In genomic region chr4:125368684-125369083, GRCh38 we compare ENCODE assay signal across 10 cellular contexts. TPM values are rescaled to one million over a fixed set of nuclear protein-coding genes. Genes with fewer than 3 reads are reported as not detected.
DNase-seq lines count a peak whose midpoint lies in the region; ATAC-seq, FAIRE-seq and TF ChIP-seq lines count a peak whose summit lies in the region.
"Had no signal": no experiment of that assay in that cellular context is flagged by ENCODE, and none has a peak within 500 bp of the region (broad histone marks: within the 10 kb centered on the region; RNA-seq: fewer than 3 reads in every experiment).

No MANE protein-coding gene starts in this region.

- H3K36me3 ChIP-seq in SK-N-SH (replicated peaks in 1 of 2; ENCODE audit: control insufficient read depth in 1 of 2, insufficient read depth in 2 of 2, low read length in 1 of 2): no peaks in the 10 kb centered on the region
- no peaks in the 10 kb centered on the region for H3K36me3 ChIP-seq in gastrocnemius medialis

- no peaks in the 10 kb centered on the region for H4K20me1 ChIP-seq in SK-N-SH (ENCODE audit: insufficient read depth)

- FAIRE-seq in RCC 7860 (lab: Jason Lieb, UNC): no peak
- FAIRE-seq: frontal cortex had no signal

- H3K9ac ChIP-seq in SK-N-SH: peak overlapping the region; percentile 59

- H3K9me2 ChIP-seq in SK-N-SH: no peaks in the 10 kb centered on the region

- H3K79me2 ChIP-seq in SK-N-SH (ENCODE audit: insufficient read depth): peaks cover 28% of the 10 kb centered on the region; the same call in 1 of the 2 replicates

- DNase-seq in COLO829 (ENCODE audit: low spot score): peak; percentile 24
- DNase-seq in SK-N-SH: no peak
- DNase-seq in fibroblast of the conjunctiva (ENCODE audit: low read depth): peak; percentile 92
- no peak for DNase-seq in gastrocnemius medialis
- DNase-seq in GOT3 (lab: John Stamatoyannopoulos, UW): no peak
- DNase-seq in RCC 7860 (ENCODE audit: low spot score): no peak
- DNase-seq in lower leg skin (ENCODE audit: low spot score in 2 of 2): no peak
- DNase-seq: activated T-cell treated with anti-CD3 and anti-CD28 coated beads, Interleukin-2, amount 50 U/mL, for 1 hour had no signal

- H3F3A ChIP-seq in SK-N-SH (replicated peaks; ENCODE audit: insufficient read depth): peaks cover 29% of the 10 kb centered on the region

- H3K27me3 ChIP-seq in SK-N-SH (ENCODE audit: insufficient read depth) (no peaks in the 10 kb centered on the region), gastrocnemius medialis (no peaks in the 10 kb centered on the region)

- intact Hi-C loops in gastrocnemius medialis (cut with DNase I; ENCODE audit: low total_unique reads): no loop called here
- intact Hi-C loops in lower leg skin (cut with DNase I; ENCODE audit: low total_unique reads): no loop called here

- no peak for ATAC-seq in gastrocnemius medialis
- ATAC-seq in GM18519 (IDR thresholded peaks at IDR 0.05; ENCODE audit: low FRiP score, unreplicated experiment): no peak

- peak overlapping the region; percentile 74 to 90 for H3K27ac ChIP-seq in SK-N-SH (ENCODE audit: low read depth in 2 of 2, low read length in 1 of 2)
- peak overlapping the region in 2 of 4 donors; percentile 3 to 26 for H3K27ac ChIP-seq in gastrocnemius medialis

- H3K9me3 ChIP-seq in SK-N-SH: no peaks in the 10 kb centered on the region
- no peaks in the 10 kb centered on the region for H3K9me3 ChIP-seq in gastrocnemius medialis

- CTCF ChIA-PET in SK-N-SH (lab: Yijun Ruan, JAX): no interaction called here

- no peak overlapping the region for H2AFZ ChIP-seq in SK-N-SH (ENCODE audit: low read depth)

- POLR2A ChIA-PET in SK-N-SH (lab: Yijun Ruan, JAX): no interaction called here

- TF ChIP-seq POLR2A in gastrocnemius medialis (IDR thresholded peaks at IDR 0.05): no peak
- no peak for TF ChIP-seq POLR2A in lower leg skin (IDR thresholded peaks at IDR 0.05)

- H3K4me3 ChIP-seq in SK-N-SH (ENCODE audit: low read depth in 2 of 2, low read length in 1 of 2) (peak overlapping the region; percentile 41 to 46), gastrocnemius medialis (peak overlapping the region; percentile 44 to 58 (median 50)), lower leg skin (ENCODE audit: low read depth, poor library complexity, severe bottlenecking) (no peak overlapping the region)

- peak overlapping the region; percentile 51; the same call in 1 of the 2 replicates for H3K4me2 ChIP-seq in SK-N-SH

- no peak for TF ChIP-seq RAD21 in SK-N-SH (IDR thresholded peaks at IDR 0.05; ENCODE audit: low read length)

- in situ Hi-C loops in gastrocnemius medialis (cut with MboI; ENCODE audit: low sequenced_read_pairs in 4 of 4): no loop called here

- TF ChIP-seq CTCF in SK-N-SH (IDR thresholded peaks at IDR 0.05) (no peak), gastrocnemius medialis (IDR thresholded peaks at IDR 0.05 in 4 of 5, conservative IDR thresholded peaks at IDR 0.05 in 1 of 5) (no peak), lower leg skin (IDR thresholded peaks at IDR 0.05) (no peak)

- H3K4me1 ChIP-seq in SK-N-SH (ENCODE audit: control insufficient read depth in 1 of 2, insufficient read depth in 2 of 2, low read depth in 1 of 2, low read length in 1 of 2) (peaks cover 0 to 7% of the 10 kb centered on the region in 2 experiments; a peak in 2 of 4 replicates), gastrocnemius medialis (peaks cover 6 to 8% of the 10 kb centered on the region in 2 donors)

- peak in 1 of 2 experiments; percentile 32; a peak in 1 of 4 replicates for TF ChIP-seq EP300 in SK-N-SH (IDR thresholded peaks at IDR 0.05; ENCODE audit: borderline replicate concordance in 1 of 2, low read depth in 1 of 2, low read length in 1 of 2)

- 5% methylated on average over 3 of the region's 3 CpGs for WGBS in SK-N-SH (ENCODE audit: low lambda C conversion rate)
- 10 to 11% methylated on average over 3 of the region's 3 CpGs for WGBS in lower leg skin, 2 donors

TF ChIP-seq in SK-N-SH, 30 proteins besides CTCF, POLR2A, EP300 and RAD21 (continues in another document):
- TF ChIP-seq RFX5 (IDR thresholded peaks at IDR 0.05; ENCODE audit: low read length): no peak
- no peak for TF ChIP-seq TAF1 (IDR thresholded peaks at IDR 0.05; ENCODE audit: borderline replicate concordance, low read depth, low read length)
- TF ChIP-seq GABPA (IDR thresholded peaks at IDR 0.05; ENCODE audit: low read depth): no peak
- no peak for TF ChIP-seq RCOR1 (IDR thresholded peaks at IDR 0.05; ENCODE audit: low read length)
- 0 out of 2 replicates have a peak, but pooled peaks have one; percentile 19 for TF ChIP-seq FOXM1 (IDR thresholded peaks at IDR 0.05; ENCODE audit: low read depth)
- no peak for TF ChIP-seq USF2 (IDR thresholded peaks at IDR 0.05; ENCODE audit: borderline replicate concordance, low read depth, low read length)
- no peak for TF ChIP-seq FOXJ3 (CRISPR knock-in tag; IDR thresholded peaks at IDR 0.05)
- no peak for TF ChIP-seq USF1 (IDR thresholded peaks at IDR 0.05; ENCODE audit: borderline replicate concordance, low read depth)
- TF ChIP-seq, protein P1, sequence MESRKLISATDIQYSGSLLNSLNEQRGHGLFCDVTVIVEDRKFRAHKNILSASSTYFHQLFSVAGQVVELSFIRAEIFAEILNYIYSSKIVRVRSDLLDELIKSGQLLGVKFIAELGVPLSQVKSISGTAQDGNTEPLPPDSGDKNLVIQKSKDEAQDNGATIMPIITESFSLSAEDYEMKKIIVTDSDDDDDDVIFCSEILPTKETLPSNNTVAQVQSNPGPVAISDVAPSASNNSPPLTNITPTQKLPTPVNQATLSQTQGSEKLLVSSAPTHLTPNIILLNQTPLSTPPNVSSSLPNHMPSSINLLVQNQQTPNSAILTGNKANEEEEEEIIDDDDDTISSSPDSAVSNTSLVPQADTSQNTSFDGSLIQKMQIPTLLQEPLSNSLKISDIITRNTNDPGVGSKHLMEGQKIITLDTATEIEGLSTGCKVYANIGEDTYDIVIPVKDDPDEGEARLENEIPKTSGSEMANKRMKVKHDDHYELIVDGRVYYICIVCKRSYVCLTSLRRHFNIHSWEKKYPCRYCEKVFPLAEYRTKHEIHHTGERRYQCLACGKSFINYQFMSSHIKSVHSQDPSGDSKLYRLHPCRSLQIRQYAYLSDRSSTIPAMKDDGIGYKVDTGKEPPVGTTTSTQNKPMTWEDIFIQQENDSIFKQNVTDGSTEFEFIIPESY (IDR thresholded peaks at IDR 0.05; ENCODE audit: borderline replicate concordance, low read depth): no peak
- no peak for TF ChIP-seq YY1 (IDR thresholded peaks at IDR 0.05; ENCODE audit: low read depth)
- TF ChIP-seq, protein P2, sequence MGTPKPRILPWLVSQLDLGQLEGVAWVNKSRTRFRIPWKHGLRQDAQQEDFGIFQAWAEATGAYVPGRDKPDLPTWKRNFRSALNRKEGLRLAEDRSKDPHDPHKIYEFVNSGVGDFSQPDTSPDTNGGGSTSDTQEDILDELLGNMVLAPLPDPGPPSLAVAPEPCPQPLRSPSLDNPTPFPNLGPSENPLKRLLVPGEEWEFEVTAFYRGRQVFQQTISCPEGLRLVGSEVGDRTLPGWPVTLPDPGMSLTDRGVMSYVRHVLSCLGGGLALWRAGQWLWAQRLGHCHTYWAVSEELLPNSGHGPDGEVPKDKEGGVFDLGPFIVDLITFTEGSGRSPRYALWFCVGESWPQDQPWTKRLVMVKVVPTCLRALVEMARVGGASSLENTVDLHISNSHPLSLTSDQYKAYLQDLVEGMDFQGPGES (IDR thresholded peaks at IDR 0.05; ENCODE audit: low read depth, low read length): no peak
- TF ChIP-seq POLR2AphosphoS5 (IDR thresholded peaks at IDR 0.05; ENCODE audit: low read depth, low read length): peak; percentile 34; the same call in 1 of the 2 replicates
- TF ChIP-seq SIN3A (IDR thresholded peaks at IDR 0.05; ENCODE audit: borderline replicate concordance, low read depth, low read length): no peak
- no peak for TF ChIP-seq EZH2phosphoT487 (IDR thresholded peaks at IDR 0.05; ENCODE audit: borderline replicate concordance, low read depth)
- no peak for TF ChIP-seq NRF1 (IDR thresholded peaks at IDR 0.05; ENCODE audit: low read depth, low read length)
- TF ChIP-seq TCF12 (IDR thresholded peaks at IDR 0.05): no peak; the same call in 1 of the 2 replicates
- TF ChIP-seq FOSL2 (IDR thresholded peaks at IDR 0.05; ENCODE audit: borderline replicate concordance, low read depth): peak; percentile 56; the same call in 1 of the 2 replicates
- TF ChIP-seq MEF2A (IDR thresholded peaks at IDR 0.05; ENCODE audit: borderline replicate concordance, low read depth): no peak
- TF ChIP-seq CHD2 (IDR thresholded peaks at IDR 0.05; ENCODE audit: low read length, partially characterized antibody): no peak
- no peak for TF ChIP-seq GATA2 (CRISPR knock-in tag; IDR thresholded peaks at IDR 0.05)
- TF ChIP-seq TEAD4 (IDR thresholded peaks at IDR 0.05; ENCODE audit: borderline replicate concordance, insufficient read depth): no peak; the same call in 1 of the 2 replicates

RNA-seq across cellular contexts. Expression of gene FAT4, which starts 53.9 kb away (rescaled TPM):
- polyA plus RNA-seq in SK-N-SH (2012; rRNA removed): 6.6 and 8.7 TPM in 2 replicates
- 7.7 and 8.7 TPM in 2 replicates for polyA plus RNA-seq in SK-N-SH (2012; cell fraction: cytosol; rRNA removed)
- 7.6 and 13.7 TPM in 2 replicates for polyA plus RNA-seq in SK-N-SH (2012; cell fraction: nucleus; rRNA removed)
- total RNA-seq in gastrocnemius medialis (1 to 10 TPM; 3.4 to 5.3 (median 3.9) TPM), lower leg skin (1 to 10 TPM; 1.8 to 8.6 (median 2.8) TPM)

Comparison
In these comparisons a context has a peak if more than half of its experiments do, and no peak if none do; other contexts are left out.
1. DNase-seq: peak in COLO829 (single experiment) and fibroblast of the conjunctiva (single experiment); none in SK-N-SH (single experiment), gastrocnemius medialis (0 of 2), GOT3 (single experiment), RCC 7860 (single experiment) and lower leg skin (0 of 2).